Comparison of ENCODE assay signal across 8 cellular contexts in the genomic region with DNA sequence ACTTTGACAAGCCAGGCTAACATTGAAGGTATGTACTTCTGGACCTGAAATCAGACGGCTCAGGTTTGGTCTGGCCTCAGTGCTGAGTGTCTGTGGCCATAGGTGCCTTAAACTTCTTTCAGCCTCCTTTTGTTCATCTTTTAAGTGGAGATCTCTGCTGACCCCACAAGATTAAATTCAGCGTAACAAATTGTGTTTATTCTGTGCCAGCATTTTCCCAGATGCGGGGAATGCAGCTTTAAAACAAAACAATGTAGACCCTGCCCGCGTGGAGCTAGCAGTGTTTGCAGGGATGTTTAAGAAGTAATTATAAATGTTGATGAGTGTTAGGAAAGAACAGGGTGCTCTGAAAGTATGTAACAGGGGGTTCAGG. TPM values are rescaled to one million over a fixed set of nuclear protein-coding genes. Genes with fewer than 3 reads are reported as not detected.
DNase-seq lines count a peak whose midpoint lies in the region; ATAC-seq and TF ChIP-seq lines count a peak whose summit lies in the region.

No MANE protein-coding gene starts in this region.

- no peaks in the 10 kb centered on the region for H3K9me3 Mint-ChIP-seq in activated T-cell treated with anti-CD3 and anti-CD28 coated beads, Interleukin-2, amount 50 U/mL, for 72 hours

- H3K36me3 ChIP-seq in lower lobe of right lung = peaks cover 16% of the 10 kb centered on the region
- H3K36me3 ChIP-seq in transverse colon = no peaks in the 10 kb centered on the region

- H3K4me1 Mint-ChIP-seq in activated T-cell treated with anti-CD3 and anti-CD28 coated beads, Interleukin-2, amount 50 U/mL, for 72 hours (ENCODE audit: low read depth) = peaks cover 72% of the 10 kb centered on the region

- H3K27me3 Mint-ChIP-seq in activated T-cell treated with anti-CD3 and anti-CD28 coated beads, Interleukin-2, amount 50 U/mL, for 72 hours (ENCODE audit: low read depth) = no peaks in the 10 kb centered on the region

- in situ Hi-C loops in astrocyte of the cerebellum (cut with HindIII; ENCODE audit: low sequenced_read_pairs) = no loop called here
- in situ Hi-C loops in transverse colon (cut with MboI; ENCODE audit: low pct_ligation_motif_present in 1 of 4, low pct_unique_long_range_greater_than_20kb in 1 of 4, low sequenced_read_pairs in 3 of 4) = no loop called here

- peak overlapping the region; percentile 100 for H3K27ac ChIP-seq in lower lobe of right lung
- peak overlapping the region; percentile 99 to 100 (median 99) for H3K27ac ChIP-seq in transverse colon

- whole genome bisulfite sequencing in transverse colon (ENCODE audit: low coverage in 1 of 2), 2 donors = 2 to 9% methylated on average over 5 of the region's 5 CpGs

- no peaks in the 10 kb centered on the region for H3K9me3 ChIP-seq in lower lobe of right lung
- no peaks in the 10 kb centered on the region for H3K9me3 ChIP-seq in transverse colon

- H3K4me1 ChIP-seq in lower lobe of right lung = peaks cover 83% of the 10 kb centered on the region
- peaks cover 27 to 82% (median 61%) of the 10 kb centered on the region in 4 donors for H3K4me1 ChIP-seq in transverse colon

- no peaks in the 10 kb centered on the region for H3K27me3 ChIP-seq in lower lobe of right lung (ENCODE audit: low read depth)
- H3K27me3 ChIP-seq in transverse colon = no peaks in the 10 kb centered on the region

- H3K27ac Mint-ChIP-seq in activated T-cell treated with anti-CD3 and anti-CD28 coated beads, Interleukin-2, amount 50 U/mL, for 72 hours = peak overlapping the region; percentile 99

- DNase-seq in activated T-cell treated with anti-CD3 and anti-CD28 coated beads, Interleukin-2, amount 50 U/mL, for 72 hours = no peak
- no peak for DNase-seq in activated T-cell treated with anti-CD3 and anti-CD28 coated beads for 4 hours
- no peak for DNase-seq in astrocyte of the cerebellum (ENCODE audit: low read depth)
- no peak for DNase-seq in lower lobe of right lung
- DNase-seq in transverse colon = no peak
- no peak for DNase-seq in NCI-H1930 (lab: John Stamatoyannopoulos, UW)
- DNase-seq in NCI-H526 (lab: John Stamatoyannopoulos, UW) = no peak
- no peak for DNase-seq in stimulated activated CD4-positive, alpha-beta T cell treated with anti-CD3 and anti-CD28 coated beads, Interleukin-4, amount 100 ng/mL, for 4 hours

- intact Hi-C loops in lower lobe of right lung (cut with DNase I) (no loop called here), transverse colon (cut with DNase I; ENCODE audit: low total_unique reads) (no loop called here)

- TF ChIP-seq POLR2A in transverse colon (IDR thresholded peaks at IDR 0.05) = no peak

- TF ChIP-seq EP300 in transverse colon (IDR thresholded peaks at IDR 0.05; ENCODE audit: low read depth) = no peak

- H3K4me3 Mint-ChIP-seq in activated T-cell treated with anti-CD3 and anti-CD28 coated beads, Interleukin-2, amount 50 U/mL, for 72 hours = peak overlapping the region; percentile 85 to 97

- H3K36me3 Mint-ChIP-seq in activated T-cell treated with anti-CD3 and anti-CD28 coated beads, Interleukin-2, amount 50 U/mL, for 72 hours (ENCODE audit: insufficient read depth in 2 of 2) = peaks cover 16 to 39% of the 10 kb centered on the region in 2 donors

- H3K4me3 ChIP-seq in astrocyte of the cerebellum (ENCODE audit: low read depth, low read length) (peak overlapping the region; percentile 89), lower lobe of right lung (peak overlapping the region; percentile 74), transverse colon (peak overlapping the region; percentile 53 to 92 (median 84))

- ATAC-seq in activated T-cell treated with anti-CD3 and anti-CD28 coated beads, Interleukin-2, amount 50 U/mL, for 72 hours (replicated peaks in 1 of 2) = no peak
- ATAC-seq in lower lobe of right lung = no peak

- no peak for TF ChIP-seq CTCF in astrocyte of the cerebellum (IDR thresholded peaks at IDR 0.05; ENCODE audit: low read depth, low read length, missing control alignments)
- no peak for TF ChIP-seq CTCF in lower lobe of right lung (IDR thresholded peaks at IDR 0.05)
- TF ChIP-seq CTCF in transverse colon (IDR thresholded peaks at IDR 0.05) = no peak

RNA-seq across cellular contexts. Expression of gene CAP1, which starts 0.9 kb away (rescaled TPM):
- total RNA-seq in activated T-cell treated with anti-CD3 and anti-CD28 coated beads, Interleukin-2, amount 50 U/mL, for 72 hours = 100 to 1,000 TPM; 401 to 411 TPM
- total RNA-seq in lower lobe of right lung (365 TPM), transverse colon (100 to 1,000 TPM in 3 of 4 donors, 10 to 100 TPM in 1; 81.0 to 290 (median 238) TPM)

RNA-seq across cellular contexts. Expression of gene PPT1, which starts 55.6 kb away (rescaled TPM):
- total RNA-seq in activated T-cell treated with anti-CD3 and anti-CD28 coated beads, Interleukin-2, amount 50 U/mL, for 72 hours = 10 to 100 TPM; 52.6 to 53.2 TPM
- total RNA-seq in lower lobe of right lung = 195 TPM
- total RNA-seq in transverse colon = 10 to 100 TPM in 3 of 4 donors, 1 to 10 TPM in 1; 6.4 to 28.9 (median 18.0) TPM
